1 cellular context compared by ENCODE assay signal in the genomic region with DNA sequence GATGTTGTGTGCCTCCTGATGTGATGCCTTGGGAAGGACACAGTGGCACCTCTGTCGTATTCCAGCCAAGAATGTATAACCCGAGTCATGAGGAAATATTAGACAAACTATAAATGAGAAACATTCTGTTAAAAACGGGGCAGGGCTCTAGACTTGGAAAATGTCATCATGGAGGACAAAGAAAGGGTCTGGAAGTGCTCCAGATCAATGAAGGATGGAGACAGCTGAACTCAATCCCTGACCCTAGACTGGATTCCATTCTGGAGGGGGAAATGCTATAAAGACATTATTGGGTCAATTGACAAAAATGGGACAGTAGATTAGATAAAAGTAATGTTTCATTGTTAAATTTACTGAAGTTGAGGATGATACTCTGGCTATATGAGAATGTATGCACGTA.
TF ChIP-seq lines count a peak whose summit lies in the region.

No MANE protein-coding gene starts in this region.

TF ChIP-seq in H1, 55 proteins besides CTCF, POLR2A, EP300 and RAD21:
- TF ChIP-seq, protein P1, sequence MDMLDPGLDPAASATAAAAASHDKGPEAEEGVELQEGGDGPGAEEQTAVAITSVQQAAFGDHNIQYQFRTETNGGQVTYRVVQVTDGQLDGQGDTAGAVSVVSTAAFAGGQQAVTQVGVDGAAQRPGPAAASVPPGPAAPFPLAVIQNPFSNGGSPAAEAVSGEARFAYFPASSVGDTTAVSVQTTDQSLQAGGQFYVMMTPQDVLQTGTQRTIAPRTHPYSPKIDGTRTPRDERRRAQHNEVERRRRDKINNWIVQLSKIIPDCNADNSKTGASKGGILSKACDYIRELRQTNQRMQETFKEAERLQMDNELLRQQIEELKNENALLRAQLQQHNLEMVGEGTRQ (IDR thresholded peaks at IDR 0.05; ENCODE audit: low read length) = no peak
- TF ChIP-seq RBBP5 (IDR thresholded peaks at IDR 0.05; ENCODE audit: borderline replicate concordance, low read depth, low read length) (no peak), JUN (IDR thresholded peaks at IDR 0.05; ENCODE audit: low read depth, low read length) (no peak), HDAC2 (IDR thresholded peaks at IDR 0.05; ENCODE audit: borderline replicate concordance in 1 of 2, low read depth in 2 of 2, low read length in 2 of 2) (no peak), TAF7 (optimal IDR thresholded peaks at IDR 0.05; ENCODE audit: borderline replicate concordance, low read depth, low read length) (no peak), RFX5 (IDR thresholded peaks at IDR 0.05; ENCODE audit: borderline replicate concordance, low read depth, low read length) (no peak), TAF1 (IDR thresholded peaks at IDR 0.05; ENCODE audit: low read depth, low read length) (no peak), CBX5 (IDR thresholded peaks at IDR 0.05; ENCODE audit: low read depth, low read length) (no peak), KDM5A (IDR thresholded peaks at IDR 0.05; ENCODE audit: low read length) (no peak)
TF ChIP-seq in H1: peak in this region for 0.
